In the genomic region with DNA sequence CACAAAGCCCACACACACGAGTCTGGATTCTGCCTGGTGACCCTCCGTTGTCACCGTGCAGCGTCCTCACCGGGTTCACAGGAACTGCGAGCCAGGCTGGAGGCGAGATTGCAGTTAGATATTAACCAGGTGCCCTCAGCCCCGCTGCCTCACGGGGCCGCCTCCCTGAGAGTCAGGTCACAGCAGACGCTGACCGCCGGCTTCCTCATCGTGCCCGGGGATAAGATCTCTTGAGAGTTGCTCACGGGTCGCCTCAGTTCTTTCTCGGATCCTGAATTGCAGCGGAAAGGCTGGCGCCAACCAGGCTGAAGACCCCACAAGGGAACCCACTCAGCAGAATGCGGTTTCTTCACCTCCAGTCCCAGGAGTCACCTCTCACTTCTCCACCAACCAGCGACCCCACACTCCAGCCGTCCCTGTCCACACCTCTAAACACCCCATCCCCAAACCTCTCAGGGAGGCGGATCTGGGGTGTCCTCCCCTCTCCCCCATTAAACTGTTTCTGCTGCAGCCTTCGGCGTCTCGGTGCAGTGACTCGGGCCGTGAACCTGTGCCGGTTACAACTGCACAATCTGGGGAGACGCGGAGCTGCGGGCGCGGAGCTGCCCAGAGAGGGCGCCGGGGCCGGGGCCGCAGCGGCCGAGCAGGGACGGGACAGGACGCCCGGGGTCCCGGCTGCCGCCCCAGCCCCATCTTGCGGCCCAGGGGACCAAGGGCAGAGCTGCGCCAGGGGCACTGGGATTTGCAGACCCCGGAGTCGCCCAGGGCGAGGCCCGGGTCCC, we compare ENCODE assay signal across 8 cellular contexts. TPM values are rescaled to one million over a fixed set of nuclear protein-coding genes. Genes with fewer than 3 reads are reported as not detected.
A peak's percentile ranks its signal among the peaks of the same experiment; 100 is the strongest.
DNase-seq lines count a peak whose midpoint lies in the region; ATAC-seq and TF ChIP-seq lines count a peak whose summit lies in the region.

No MANE protein-coding gene starts in this region.

- TF ChIP-seq POLR2A in GM18526 (IDR thresholded peaks at IDR 0.05; ENCODE audit: extremely low read depth, insufficient read length) (peak; percentile 52), ovary (IDR thresholded peaks at IDR 0.05) (no peak)

- peaks cover 13% of the 10 kb centered on the region; the same call in 1 of the 2 replicates for H3F3A ChIP-seq in PC-9 (ENCODE audit: insufficient read depth, low read depth)

- no peaks in the 10 kb centered on the region for H4K20me1 ChIP-seq in PC-9 (ENCODE audit: insufficient read depth)

- H2AFZ ChIP-seq in PC-9: peak overlapping the region; percentile 96

- peak; percentile 37 for ATAC-seq in HG03025 (IDR thresholded peaks at IDR 0.05; ENCODE audit: low FRiP score, unreplicated experiment)

- peaks cover 34% of the 10 kb centered on the region for H3K4me1 ChIP-seq in PC-9 (replicated peaks; ENCODE audit: insufficient read depth)
- H3K4me1 ChIP-seq in ovary (ENCODE audit: insufficient read depth): peaks cover 4% of the 10 kb centered on the region

- CTCF ChIA-PET in AG04450 (lab: Charles Lee): interaction anchor here (2.3 kb wide), 1 partner anchor 38 kb away, joined by 6 read pairs; no protein-coding TSS in a partner anchor
- CTCF ChIA-PET in PC-9 (lab: Charles Lee): no interaction called here

- H3K4me3 ChIP-seq in AG04450 (ENCODE audit: low read depth, low read length) (peak overlapping the region; percentile 90), PC-9 (peak overlapping the region; percentile 85), ovary (peak overlapping the region; percentile 100)

- H3K27ac ChIP-seq in AG04450 (ENCODE audit: low read depth, low read length): no peak overlapping the region
- 0 out of 2 replicates have a peak overlapping the region, but pooled peaks have one; percentile 14 for H3K27ac ChIP-seq in PC-9
- H3K27ac ChIP-seq in ovary: peak overlapping the region in 1 of 2 donors; percentile 75

- H3K27me3 ChIP-seq in AG04450 (ENCODE audit: control insufficient read depth, insufficient read depth, low read length): no peaks in the 10 kb centered on the region
- H3K27me3 ChIP-seq in PC-9 (ENCODE audit: insufficient read depth, low read depth): no peaks in the 10 kb centered on the region
- H3K27me3 ChIP-seq in ovary: no peaks in the 10 kb centered on the region

- POLR2A ChIA-PET in AG04450 (lab: Yijun Ruan, JAX) (no interaction called here), PC-9 (lab: Charles Lee; ENCODE audit: unreplicated experiment) (no interaction called here)

- DNase-seq in AG04450 (ENCODE audit: low read depth, low spot score) (no peak), PC-9 (peak; percentile 56 to 63), head of caudate nucleus (peak in 39 of 42 donors; percentile 1 to 64 (median 33)), ovary (peak; percentile 25 to 52 (median 37)), NCI-H187 treated with DMSO at 0.1 percent for 48 hours (lab: John Stamatoyannopoulos, UW) (no peak)
- DNase-seq in activated naive CD4-positive, alpha-beta T cell treated with Interleukin-2 at 50 U/mL for 16 hours: peak; percentile 27

- H3K9me3 ChIP-seq in AG04450 (ENCODE audit: control insufficient read depth, insufficient read depth, low read length) (no peaks in the 10 kb centered on the region; the same call in 1 of the 2 replicates), PC-9 (ENCODE audit: insufficient read depth, low read depth) (0 out of 2 replicates have a peak, but pooled peaks cover 6% of the 10 kb centered on the region), ovary (no peaks in the 10 kb centered on the region)

- H3K36me3 ChIP-seq in PC-9 (ENCODE audit: low read depth): no peaks in the 10 kb centered on the region
- no peaks in the 10 kb centered on the region for H3K36me3 ChIP-seq in ovary

- peak overlapping the region; percentile 95 for H3K4me2 ChIP-seq in PC-9

- no peak for TF ChIP-seq CTCF in AG04450 (IDR thresholded peaks at IDR 0.05; ENCODE audit: low read depth, low read length)
- TF ChIP-seq CTCF in PC-9 (conservative IDR thresholded peaks at IDR 0.05): no peak; the same call in 1 of the 2 replicates
- TF ChIP-seq CTCF in ovary (IDR thresholded peaks at IDR 0.05): peak in 1 of 3 donors; percentile 19

- no peaks in the 10 kb centered on the region for H3K9me2 ChIP-seq in PC-9 (ENCODE audit: insufficient read depth)

- H3K79me2 ChIP-seq in PC-9 (ENCODE audit: low read depth): peaks cover 49% of the 10 kb centered on the region

- TF ChIP-seq EP300 in ovary (IDR thresholded peaks at IDR 0.05): no peak

- TSS peak; percentile 49 for BruUV-seq in PC-9 (replicated peaks; lab: Mats Ljungman, UMichigan)

- intact Hi-C loops in PC-9 (cut with micrococcal nuclease; ENCODE audit: unreplicated experiment): loop anchor here (5.0 kb wide), 1 partner anchor 36 kb away; no protein-coding TSS in a partner anchor
- intact Hi-C loops in head of caudate nucleus (cut with DNase I): no loop called here
- intact Hi-C loops in ovary (cut with DNase I): no loop called here

- WGBS in ovary, 3 donors: 1% methylated on average over 49 to 52 of the region's 52 CpGs

RNA-seq across cellular contexts. Expression of gene ZNF823, which starts 0.6 kb away (rescaled TPM):
- polyA plus RNA-seq in AG04450 (2011; rRNA removed) (2.6 and 3.8 TPM in 2 replicates), ovary (1 to 10 TPM; 3.8 to 5.9 TPM)
- 5.6 and 6.3 TPM in 2 replicates for polyA minus RNA-seq in AG04450 (2011; rRNA and poly(A)+ RNA removed)
- total RNA-seq in PC-9 (2021) (6.7 and 7.4 TPM in 2 replicates), ovary (10 to 100 TPM in 1 of 7 donors, 1 to 10 TPM in 6; 4.9 to 12.1 (median 8.6) TPM)

RNA-seq across cellular contexts. Expression of gene ZNF441, which starts 28.6 kb away (rescaled TPM):
- 4.6 and 6.3 TPM in 2 replicates for polyA plus RNA-seq in AG04450 (2011; rRNA removed)
- 6.9 and 9.2 TPM in 2 replicates for polyA minus RNA-seq in AG04450 (2011; rRNA and poly(A)+ RNA removed)
- 1.6 and 1.7 TPM in 2 replicates for total RNA-seq in PC-9 (2021)
- 10 to 100 TPM in 6 of 7 donors, 1 to 10 TPM in 1; 8.3 to 26.7 (median 14.8) TPM for total RNA-seq in ovary
- polyA plus RNA-seq in ovary: 1 to 10 TPM; 6.5 to 7.0 TPM

Comparison
In these comparisons a context has a peak if more than half of its experiments do, and no peak if none do; other contexts are left out.
1. DNase-seq: peak in PC-9 (2 of 2), activated naive CD4-positive, alpha-beta T cell treated with Interleukin-2 at 50 U/mL for 16 hours (single experiment), head of caudate nucleus (39 of 42) and ovary (5 of 5); none in AG04450 (single experiment) and NCI-H187 treated with DMSO at 0.1 percent for 48 hours (single experiment).
2. Peak in every context shown above with its lines, with median percentiles within 50 percentile points of each other: H3K4me3 ChIP-seq.